Comparison of ENCODE assay signal across 1 cellular context in genomic region chr11:59216654-59217640, GRCh38.
TF ChIP-seq lines count a peak whose summit lies in the region.

No MANE protein-coding gene starts in this region.

TF ChIP-seq in SK-N-SH treated with all-trans-retinoic acid at 6 μM for 48 hours, 23 proteins besides CTCF, POLR2A, EP300 and RAD21 (continued from another document):
- TF ChIP-seq, protein P1, sequence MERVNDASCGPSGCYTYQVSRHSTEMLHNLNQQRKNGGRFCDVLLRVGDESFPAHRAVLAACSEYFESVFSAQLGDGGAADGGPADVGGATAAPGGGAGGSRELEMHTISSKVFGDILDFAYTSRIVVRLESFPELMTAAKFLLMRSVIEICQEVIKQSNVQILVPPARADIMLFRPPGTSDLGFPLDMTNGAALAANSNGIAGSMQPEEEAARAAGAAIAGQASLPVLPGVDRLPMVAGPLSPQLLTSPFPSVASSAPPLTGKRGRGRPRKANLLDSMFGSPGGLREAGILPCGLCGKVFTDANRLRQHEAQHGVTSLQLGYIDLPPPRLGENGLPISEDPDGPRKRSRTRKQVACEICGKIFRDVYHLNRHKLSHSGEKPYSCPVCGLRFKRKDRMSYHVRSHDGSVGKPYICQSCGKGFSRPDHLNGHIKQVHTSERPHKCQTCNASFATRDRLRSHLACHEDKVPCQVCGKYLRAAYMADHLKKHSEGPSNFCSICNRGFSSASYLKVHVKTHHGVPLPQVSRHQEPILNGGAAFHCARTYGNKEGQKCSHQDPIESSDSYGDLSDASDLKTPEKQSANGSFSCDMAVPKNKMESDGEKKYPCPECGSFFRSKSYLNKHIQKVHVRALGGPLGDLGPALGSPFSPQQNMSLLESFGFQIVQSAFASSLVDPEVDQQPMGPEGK (CRISPR knock-in tag; IDR thresholded peaks at IDR 0.05; ENCODE audit: borderline replicate concordance): no peak
- TF ChIP-seq CSDC2 (CRISPR knock-in tag; IDR thresholded peaks at IDR 0.05): no peak
- TF ChIP-seq ZNF70 (CRISPR knock-in tag; IDR thresholded peaks at IDR 0.05): no peak
- no peak for TF ChIP-seq OSR1 (CRISPR knock-in tag; IDR thresholded peaks at IDR 0.05)
- no peak for TF ChIP-seq ZNF8 (CRISPR knock-in tag; IDR thresholded peaks at IDR 0.05)
- TF ChIP-seq, protein P2, sequence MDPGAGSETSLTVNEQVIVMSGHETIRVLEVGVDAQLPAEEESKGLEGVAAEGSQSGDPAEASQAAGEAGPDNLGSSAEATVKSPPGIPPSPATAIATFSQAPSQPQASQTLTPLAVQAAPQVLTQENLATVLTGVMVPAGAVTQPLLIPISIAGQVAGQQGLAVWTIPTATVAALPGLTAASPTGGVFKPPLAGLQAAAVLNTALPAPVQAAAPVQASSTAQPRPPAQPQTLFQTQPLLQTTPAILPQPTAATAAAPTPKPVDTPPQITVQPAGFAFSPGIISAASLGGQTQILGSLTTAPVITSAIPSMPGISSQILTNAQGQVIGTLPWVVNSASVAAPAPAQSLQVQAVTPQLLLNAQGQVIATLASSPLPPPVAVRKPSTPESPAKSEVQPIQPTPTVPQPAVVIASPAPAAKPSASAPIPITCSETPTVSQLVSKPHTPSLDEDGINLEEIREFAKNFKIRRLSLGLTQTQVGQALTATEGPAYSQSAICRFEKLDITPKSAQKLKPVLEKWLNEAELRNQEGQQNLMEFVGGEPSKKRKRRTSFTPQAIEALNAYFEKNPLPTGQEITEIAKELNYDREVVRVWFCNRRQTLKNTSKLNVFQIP (CRISPR knock-in tag; IDR thresholded peaks at IDR 0.05; ENCODE audit: borderline replicate concordance, low read depth): no peak
- TF ChIP-seq, protein P3, sequence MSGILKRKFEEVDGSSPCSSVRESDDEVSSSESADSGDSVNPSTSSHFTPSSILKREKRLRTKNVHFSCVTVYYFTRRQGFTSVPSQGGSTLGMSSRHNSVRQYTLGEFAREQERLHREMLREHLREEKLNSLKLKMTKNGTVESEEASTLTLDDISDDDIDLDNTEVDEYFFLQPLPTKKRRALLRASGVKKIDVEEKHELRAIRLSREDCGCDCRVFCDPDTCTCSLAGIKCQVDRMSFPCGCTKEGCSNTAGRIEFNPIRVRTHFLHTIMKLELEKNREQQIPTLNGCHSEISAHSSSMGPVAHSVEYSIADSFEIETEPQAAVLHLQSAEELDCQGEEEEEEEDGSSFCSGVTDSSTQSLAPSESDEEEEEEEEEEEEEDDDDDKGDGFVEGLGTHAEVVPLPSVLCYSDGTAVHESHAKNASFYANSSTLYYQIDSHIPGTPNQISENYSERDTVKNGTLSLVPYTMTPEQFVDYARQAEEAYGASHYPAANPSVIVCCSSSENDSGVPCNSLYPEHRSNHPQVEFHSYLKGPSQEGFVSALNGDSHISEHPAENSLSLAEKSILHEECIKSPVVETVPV (CRISPR knock-in tag; IDR thresholded peaks at IDR 0.05): no peak
- TF ChIP-seq BACH2 (CRISPR knock-in tag; IDR thresholded peaks at IDR 0.05; ENCODE audit: borderline replicate concordance): no peak
- no peak for TF ChIP-seq ZFP30 (CRISPR knock-in tag; IDR thresholded peaks at IDR 0.05)
- TF ChIP-seq ESRRG (CRISPR knock-in tag; IDR thresholded peaks at IDR 0.05): no peak
- TF ChIP-seq SNAI2 (CRISPR knock-in tag; IDR thresholded peaks at IDR 0.05): no peak
- TF ChIP-seq ISL1 (CRISPR knock-in tag; IDR thresholded peaks at IDR 0.05): no peak
